Comparison of ENCODE assay signal across 1 cellular context in the genomic region with DNA sequence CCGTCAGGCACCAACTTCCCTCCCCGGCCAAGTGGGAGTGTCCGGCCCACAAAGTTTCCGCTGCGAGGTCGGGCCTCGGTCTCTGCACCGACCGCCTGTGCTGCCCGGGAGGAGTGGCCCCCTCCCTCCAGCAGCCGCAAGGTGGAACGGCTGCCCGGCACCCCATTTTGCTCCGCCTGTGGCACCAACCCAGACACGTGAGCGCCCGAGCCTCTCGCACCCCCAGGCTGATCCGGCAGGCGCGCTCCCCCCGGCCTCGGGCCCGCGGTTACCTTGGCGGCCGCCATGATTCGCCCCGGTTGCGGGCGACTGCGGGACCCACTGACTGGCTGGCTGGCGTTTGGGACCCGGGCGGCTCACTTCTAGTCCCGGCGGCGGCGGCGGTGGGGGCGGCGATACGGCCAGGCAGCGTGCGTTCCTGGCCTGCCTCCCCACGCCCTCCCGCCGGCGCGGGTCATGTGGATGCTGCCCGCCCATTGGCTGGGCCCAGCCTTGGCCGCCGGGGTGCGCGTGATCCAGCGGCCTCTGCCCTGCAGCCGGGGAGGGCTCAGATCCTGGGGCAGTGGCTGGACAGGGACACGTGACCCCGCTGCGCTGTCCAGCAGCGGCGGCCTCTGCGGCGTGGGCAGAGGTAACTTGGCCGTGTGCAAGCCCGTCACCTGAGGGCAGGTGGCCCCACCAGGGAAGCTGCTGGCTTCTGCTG.
A peak's percentile ranks its signal among the peaks of the same experiment; 100 is the strongest.
TF ChIP-seq lines count a peak whose summit lies in the region.

A gene with protein sequence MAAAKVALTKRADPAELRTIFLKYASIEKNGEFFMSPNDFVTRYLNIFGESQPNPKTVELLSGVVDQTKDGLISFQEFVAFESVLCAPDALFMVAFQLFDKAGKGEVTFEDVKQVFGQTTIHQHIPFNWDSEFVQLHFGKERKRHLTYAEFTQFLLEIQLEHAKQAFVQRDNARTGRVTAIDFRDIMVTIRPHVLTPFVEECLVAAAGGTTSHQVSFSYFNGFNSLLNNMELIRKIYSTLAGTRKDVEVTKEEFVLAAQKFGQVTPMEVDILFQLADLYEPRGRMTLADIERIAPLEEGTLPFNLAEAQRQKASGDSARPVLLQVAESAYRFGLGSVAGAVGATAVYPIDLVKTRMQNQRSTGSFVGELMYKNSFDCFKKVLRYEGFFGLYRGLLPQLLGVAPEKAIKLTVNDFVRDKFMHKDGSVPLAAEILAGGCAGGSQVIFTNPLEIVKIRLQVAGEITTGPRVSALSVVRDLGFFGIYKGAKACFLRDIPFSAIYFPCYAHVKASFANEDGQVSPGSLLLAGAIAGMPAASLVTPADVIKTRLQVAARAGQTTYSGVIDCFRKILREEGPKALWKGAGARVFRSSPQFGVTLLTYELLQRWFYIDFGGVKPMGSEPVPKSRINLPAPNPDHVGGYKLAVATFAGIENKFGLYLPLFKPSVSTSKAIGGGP (minus strand): TSS at position 429 of the 703 bp plus-strand sequence. CDS start 142 bp downstream, at position 287.

TF ChIP-seq in K562, 482 proteins besides CTCF, POLR2A, EP300 and RAD21 (continued from another document and continues in another):
- TF ChIP-seq, protein P1, sequence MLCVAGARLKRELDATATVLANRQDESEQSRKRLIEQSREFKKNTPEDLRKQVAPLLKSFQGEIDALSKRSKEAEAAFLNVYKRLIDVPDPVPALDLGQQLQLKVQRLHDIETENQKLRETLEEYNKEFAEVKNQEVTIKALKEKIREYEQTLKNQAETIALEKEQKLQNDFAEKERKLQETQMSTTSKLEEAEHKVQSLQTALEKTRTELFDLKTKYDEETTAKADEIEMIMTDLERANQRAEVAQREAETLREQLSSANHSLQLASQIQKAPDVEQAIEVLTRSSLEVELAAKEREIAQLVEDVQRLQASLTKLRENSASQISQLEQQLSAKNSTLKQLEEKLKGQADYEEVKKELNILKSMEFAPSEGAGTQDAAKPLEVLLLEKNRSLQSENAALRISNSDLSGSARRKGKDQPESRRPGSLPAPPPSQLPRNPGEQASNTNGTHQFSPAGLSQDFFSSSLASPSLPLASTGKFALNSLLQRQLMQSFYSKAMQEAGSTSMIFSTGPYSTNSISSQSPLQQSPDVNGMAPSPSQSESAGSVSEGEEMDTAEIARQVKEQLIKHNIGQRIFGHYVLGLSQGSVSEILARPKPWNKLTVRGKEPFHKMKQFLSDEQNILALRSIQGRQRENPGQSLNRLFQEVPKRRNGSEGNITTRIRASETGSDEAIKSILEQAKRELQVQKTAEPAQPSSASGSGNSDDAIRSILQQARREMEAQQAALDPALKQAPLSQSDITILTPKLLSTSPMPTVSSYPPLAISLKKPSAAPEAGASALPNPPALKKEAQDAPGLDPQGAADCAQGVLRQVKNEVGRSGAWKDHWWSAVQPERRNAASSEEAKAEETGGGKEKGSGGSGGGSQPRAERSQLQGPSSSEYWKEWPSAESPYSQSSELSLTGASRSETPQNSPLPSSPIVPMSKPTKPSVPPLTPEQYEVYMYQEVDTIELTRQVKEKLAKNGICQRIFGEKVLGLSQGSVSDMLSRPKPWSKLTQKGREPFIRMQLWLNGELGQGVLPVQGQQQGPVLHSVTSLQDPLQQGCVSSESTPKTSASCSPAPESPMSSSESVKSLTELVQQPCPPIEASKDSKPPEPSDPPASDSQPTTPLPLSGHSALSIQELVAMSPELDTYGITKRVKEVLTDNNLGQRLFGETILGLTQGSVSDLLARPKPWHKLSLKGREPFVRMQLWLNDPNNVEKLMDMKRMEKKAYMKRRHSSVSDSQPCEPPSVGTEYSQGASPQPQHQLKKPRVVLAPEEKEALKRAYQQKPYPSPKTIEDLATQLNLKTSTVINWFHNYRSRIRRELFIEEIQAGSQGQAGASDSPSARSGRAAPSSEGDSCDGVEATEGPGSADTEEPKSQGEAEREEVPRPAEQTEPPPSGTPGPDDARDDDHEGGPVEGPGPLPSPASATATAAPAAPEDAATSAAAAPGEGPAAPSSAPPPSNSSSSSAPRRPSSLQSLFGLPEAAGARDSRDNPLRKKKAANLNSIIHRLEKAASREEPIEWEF (CRISPR knock-in tag; IDR thresholded peaks at IDR 0.05), result no peak
- no peak for TF ChIP-seq MAFF (IDR thresholded peaks at IDR 0.05; ENCODE audit: low read length)
- TF ChIP-seq CAMTA2 (CRISPR knock-in tag; conservative IDR thresholded peaks at IDR 0.05), result no peak
- no peak for TF ChIP-seq GTF3C2 (IDR thresholded peaks at IDR 0.05; ENCODE audit: borderline replicate concordance, extremely low read depth, insufficient read length)
- TF ChIP-seq, protein P2, sequence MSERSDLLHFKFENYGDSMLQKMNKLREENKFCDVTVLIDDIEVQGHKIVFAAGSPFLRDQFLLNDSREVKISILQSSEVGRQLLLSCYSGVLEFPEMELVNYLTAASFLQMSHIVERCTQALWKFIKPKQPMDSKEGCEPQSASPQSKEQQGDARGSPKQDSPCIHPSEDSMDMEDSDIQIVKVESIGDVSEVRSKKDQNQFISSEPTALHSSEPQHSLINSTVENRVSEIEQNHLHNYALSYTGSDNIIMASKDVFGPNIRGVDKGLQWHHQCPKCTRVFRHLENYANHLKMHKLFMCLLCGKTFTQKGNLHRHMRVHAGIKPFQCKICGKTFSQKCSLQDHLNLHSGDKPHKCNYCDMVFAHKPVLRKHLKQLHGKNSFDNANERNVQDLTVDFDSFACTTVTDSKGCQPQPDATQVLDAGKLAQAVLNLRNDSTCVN (CRISPR knock-in tag; IDR thresholded peaks at IDR 0.05), result no peak
- no peak for TF ChIP-seq WHSC1 (IDR thresholded peaks at IDR 0.05; ENCODE audit: low read length)
- peak; percentile 17 for TF ChIP-seq ZFP36 (IDR thresholded peaks at IDR 0.05; ENCODE audit: low read depth, low read length, partially characterized antibody)
- TF ChIP-seq ZNF354B (CRISPR knock-in tag; IDR thresholded peaks at IDR 0.05), result no peak
- peak; percentile 94 for TF ChIP-seq ZBTB1 (CRISPR knock-in tag; IDR thresholded peaks at IDR 0.05; ENCODE audit: borderline replicate concordance, low read depth)
- TF ChIP-seq, protein P3, sequence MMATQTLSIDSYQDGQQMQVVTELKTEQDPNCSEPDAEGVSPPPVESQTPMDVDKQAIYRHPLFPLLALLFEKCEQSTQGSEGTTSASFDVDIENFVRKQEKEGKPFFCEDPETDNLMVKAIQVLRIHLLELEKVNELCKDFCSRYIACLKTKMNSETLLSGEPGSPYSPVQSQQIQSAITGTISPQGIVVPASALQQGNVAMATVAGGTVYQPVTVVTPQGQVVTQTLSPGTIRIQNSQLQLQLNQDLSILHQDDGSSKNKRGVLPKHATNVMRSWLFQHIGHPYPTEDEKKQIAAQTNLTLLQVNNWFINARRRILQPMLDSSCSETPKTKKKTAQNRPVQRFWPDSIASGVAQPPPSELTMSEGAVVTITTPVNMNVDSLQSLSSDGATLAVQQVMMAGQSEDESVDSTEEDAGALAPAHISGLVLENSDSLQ (IDR thresholded peaks at IDR 0.05), result no peak
- TF ChIP-seq OTX1 (CRISPR knock-in tag; IDR thresholded peaks at IDR 0.05), result no peak
- peak; percentile 86 for TF ChIP-seq ARID4B (CRISPR knock-in tag; IDR thresholded peaks at IDR 0.05)
- peak; percentile 67; the same call in 1 of the 2 replicates for TF ChIP-seq HDAC2 (IDR thresholded peaks at IDR 0.05)
- no peak for TF ChIP-seq SAFB2 (IDR thresholded peaks at IDR 0.05; ENCODE audit: borderline replicate concordance, low read depth, low read length, severe bottlenecking)
- TF ChIP-seq SREBF1 (IDR thresholded peaks at IDR 0.05; ENCODE audit: borderline replicate concordance, low read depth, low read length), result 0 out of 2 replicates have a peak, but pooled peaks have one; percentile 57
- TF ChIP-seq, protein P4, sequence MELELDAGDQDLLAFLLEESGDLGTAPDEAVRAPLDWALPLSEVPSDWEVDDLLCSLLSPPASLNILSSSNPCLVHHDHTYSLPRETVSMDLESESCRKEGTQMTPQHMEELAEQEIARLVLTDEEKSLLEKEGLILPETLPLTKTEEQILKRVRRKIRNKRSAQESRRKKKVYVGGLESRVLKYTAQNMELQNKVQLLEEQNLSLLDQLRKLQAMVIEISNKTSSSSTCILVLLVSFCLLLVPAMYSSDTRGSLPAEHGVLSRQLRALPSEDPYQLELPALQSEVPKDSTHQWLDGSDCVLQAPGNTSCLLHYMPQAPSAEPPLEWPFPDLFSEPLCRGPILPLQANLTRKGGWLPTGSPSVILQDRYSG (tag; conservative IDR thresholded peaks at IDR 0.05; ENCODE audit: low read depth), result 0 out of 2 replicates have a peak, but pooled peaks have one; percentile 27
- TF ChIP-seq ATF7 (IDR thresholded peaks at IDR 0.05), result peak; percentile 69
- TF ChIP-seq, protein P5, sequence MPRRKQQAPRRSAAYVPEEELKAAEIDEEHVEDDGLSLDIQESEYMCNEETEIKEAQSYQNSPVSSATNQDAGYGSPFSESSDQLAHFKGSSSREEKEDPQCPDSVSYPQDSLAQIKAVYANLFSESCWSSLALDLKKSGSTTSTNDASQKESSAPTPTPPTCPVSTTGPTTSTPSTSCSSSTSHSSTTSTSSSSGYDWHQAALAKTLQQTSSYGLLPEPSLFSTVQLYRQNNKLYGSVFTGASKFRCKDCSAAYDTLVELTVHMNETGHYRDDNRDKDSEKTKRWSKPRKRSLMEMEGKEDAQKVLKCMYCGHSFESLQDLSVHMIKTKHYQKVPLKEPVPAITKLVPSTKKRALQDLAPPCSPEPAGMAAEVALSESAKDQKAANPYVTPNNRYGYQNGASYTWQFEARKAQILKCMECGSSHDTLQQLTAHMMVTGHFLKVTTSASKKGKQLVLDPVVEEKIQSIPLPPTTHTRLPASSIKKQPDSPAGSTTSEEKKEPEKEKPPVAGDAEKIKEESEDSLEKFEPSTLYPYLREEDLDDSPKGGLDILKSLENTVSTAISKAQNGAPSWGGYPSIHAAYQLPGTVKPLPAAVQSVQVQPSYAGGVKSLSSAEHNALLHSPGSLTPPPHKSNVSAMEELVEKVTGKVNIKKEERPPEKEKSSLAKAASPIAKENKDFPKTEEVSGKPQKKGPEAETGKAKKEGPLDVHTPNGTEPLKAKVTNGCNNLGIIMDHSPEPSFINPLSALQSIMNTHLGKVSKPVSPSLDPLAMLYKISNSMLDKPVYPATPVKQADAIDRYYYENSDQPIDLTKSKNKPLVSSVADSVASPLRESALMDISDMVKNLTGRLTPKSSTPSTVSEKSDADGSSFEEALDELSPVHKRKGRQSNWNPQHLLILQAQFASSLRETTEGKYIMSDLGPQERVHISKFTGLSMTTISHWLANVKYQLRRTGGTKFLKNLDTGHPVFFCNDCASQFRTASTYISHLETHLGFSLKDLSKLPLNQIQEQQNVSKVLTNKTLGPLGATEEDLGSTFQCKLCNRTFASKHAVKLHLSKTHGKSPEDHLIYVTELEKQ (CRISPR knock-in tag; IDR thresholded peaks at IDR 0.05), result no peak
- TF ChIP-seq ZNF224 (CRISPR knock-in tag; IDR thresholded peaks at IDR 0.05), result peak; percentile 68; the same call in 1 of the 2 replicates
- no peak for TF ChIP-seq ZZZ3 (IDR thresholded peaks at IDR 0.05)
- TF ChIP-seq ZNF584 (CRISPR knock-in tag; IDR thresholded peaks at IDR 0.05; ENCODE audit: low read depth), result peak; percentile 56; the same call in 1 of the 2 replicates
- TF ChIP-seq SMAD4 (CRISPR knock-in tag; conservative IDR thresholded peaks at IDR 0.05), result peak; percentile 76
- peak in 1 of 2 experiments; percentile 81; a peak in 1 of 4 replicates for TF ChIP-seq TEAD1 (CRISPR knock-in tag; IDR thresholded peaks at IDR 0.05)
- TF ChIP-seq ZNF197 (CRISPR knock-in tag; IDR thresholded peaks at IDR 0.05; ENCODE audit: low read depth), result peak; percentile 63; the same call in 1 of the 2 replicates
